In genomic region chr7:99380823-99381663, GRCh38 we compare ENCODE assay signal across 8 cellular contexts. TPM values are rescaled to one million over a fixed set of nuclear protein-coding genes. Genes with fewer than 3 reads are reported as not detected.
DNase-seq lines count a peak whose midpoint lies in the region; ATAC-seq, FAIRE-seq and TF ChIP-seq lines count a peak whose summit lies in the region.

No MANE protein-coding gene starts in this region.

- peak overlapping the region; percentile 88 for H3K4me3 Mint-ChIP-seq in T-helper 1 cell treated with Interleukin-12 subunit alpha and Interleukin-12 subunit beta and Interleukin-4 antibody, amounts not matched to agents 30 μg/mL and 1 μg/mL, for 36 hours
- H3K4me3 Mint-ChIP-seq in naive thymus-derived CD4-positive, alpha-beta T cell = peak overlapping the region; percentile 78 to 91 (median 84)

- TF ChIP-seq EP300 in K562 (IDR thresholded peaks at IDR 0.05; ENCODE audit: low read length) = no peak
- TF ChIP-seq EP300 in ovary (IDR thresholded peaks at IDR 0.05) = no peak

- H3K27ac ChIP-seq in K562 (ENCODE audit: extremely low read depth, low read depth, low read length) (peak overlapping the region; percentile 73), subcutaneous abdominal adipose tissue (ENCODE audit: low read depth, low read length) (peak overlapping the region; percentile 98), ovary (no peak overlapping the region)
- H3K27ac ChIP-seq in naive thymus-derived CD4-positive, alpha-beta T cell (ENCODE audit: low read depth, low read length) = peak overlapping the region; percentile 96

- H3K27me3 ChIP-seq in K562 (ENCODE audit: control insufficient read depth in 2 of 2, insufficient read depth in 2 of 2, low read length in 2 of 2) (no peaks in the 10 kb centered on the region), subcutaneous abdominal adipose tissue (ENCODE audit: control insufficient read depth in 5 of 5, insufficient read depth in 4 of 5, low read length in 5 of 5) (no peaks in the 10 kb centered on the region), ovary (no peaks in the 10 kb centered on the region)
- H3K27me3 ChIP-seq in naive thymus-derived CD4-positive, alpha-beta T cell (ENCODE audit: control insufficient read depth in 2 of 2, insufficient read depth in 2 of 2, low read length in 2 of 2) = no peaks in the 10 kb centered on the region

- peaks cover 26 to 56% of the 10 kb centered on the region in 2 experiments for H3K4me1 ChIP-seq in K562 (replicated peaks in 1 of 2; ENCODE audit: control insufficient read depth in 2 of 2, insufficient read depth in 2 of 2, low read length in 2 of 2)
- peaks cover 43 to 64% of the 10 kb centered on the region in 2 donors for H3K4me1 ChIP-seq in naive thymus-derived CD4-positive, alpha-beta T cell (ENCODE audit: control insufficient read depth in 2 of 2, insufficient read depth in 2 of 2, low read length in 2 of 2)
- H3K4me1 ChIP-seq in subcutaneous abdominal adipose tissue (ENCODE audit: control insufficient read depth in 5 of 5, insufficient read depth in 5 of 5, low read length in 5 of 5) = peaks cover 10 to 37% (median 34%) of the 10 kb centered on the region in 5 donors
- H3K4me1 ChIP-seq in ovary (ENCODE audit: insufficient read depth) = peaks cover 6% of the 10 kb centered on the region

- no peak overlapping the region for H3K4me3 ChIP-seq in K562
- H3K4me3 ChIP-seq in naive thymus-derived CD4-positive, alpha-beta T cell (ENCODE audit: low read length) = peak overlapping the region; percentile 78
- peak overlapping the region in 4 of 5 donors; percentile 3 to 56 (median 43) for H3K4me3 ChIP-seq in subcutaneous abdominal adipose tissue (ENCODE audit: low read depth in 1 of 5, low read length in 5 of 5)
- no peak overlapping the region for H3K4me3 ChIP-seq in ovary

- DNase-seq in K562 (ENCODE audit: extremely low read depth in 1 of 4, low spot score in 3 of 4) = no peak
- peak; percentile 63 to 96 (median 93) for DNase-seq in naive thymus-derived CD4-positive, alpha-beta T cell
- no peak for DNase-seq in ovary
- no peak for DNase-seq in Ammon's horn (ENCODE audit: low spot score)

- H3K4me2 ChIP-seq in K562 (ENCODE audit: insufficient read depth, low read length) = peak overlapping the region; percentile 88

- peaks cover 39% of the 10 kb centered on the region for H3K4me1 Mint-ChIP-seq in T-helper 1 cell treated with Interleukin-12 subunit alpha and Interleukin-12 subunit beta and Interleukin-4 antibody, amounts not matched to agents 30 μg/mL and 1 μg/mL, for 36 hours (ENCODE audit: low read depth)
- H3K4me1 Mint-ChIP-seq in naive thymus-derived CD4-positive, alpha-beta T cell = peaks cover 29 to 67% (median 60%) of the 10 kb centered on the region in 7 donors

- H3K36me3 Mint-ChIP-seq in T-helper 1 cell treated with Interleukin-12 subunit alpha and Interleukin-12 subunit beta and Interleukin-4 antibody, amounts not matched to agents 30 μg/mL and 1 μg/mL, for 36 hours (ENCODE audit: low read depth) = peaks cover 37% of the 10 kb centered on the region
- H3K36me3 Mint-ChIP-seq in naive thymus-derived CD4-positive, alpha-beta T cell = peaks cover 5 to 32% (median 7%) of the 10 kb centered on the region in 5 donors

- POLR2A ChIA-PET in K562 (lab: Yijun Ruan, JAX) = interaction anchor here (0.7 kb wide), 1 partner anchor 10 kb away, joined by 3 read pairs; no protein-coding TSS in a partner anchor
- POLR2A ChIA-PET in naive thymus-derived CD4-positive, alpha-beta T cell (lab: Charles Lee) = interaction anchor here (1.0 to 3.2 kb wide), 8 partner anchors 9 to 27 kb away, joined by 4 to 25 read pairs (median 6); partner anchors contain the start of genes BUD31 and PDAP1

- in situ Hi-C loops in K562 (cut with MboI) = no loop called here

- WGBS in K562 (ENCODE audit: insufficient coverage, low coverage, missing lambda C conversion rate) = 83% methylated on average over 16 of the region's 16 CpGs
- 64 to 66% (median 64%) methylated on average over 14 to 16 of the region's 16 CpGs for WGBS in ovary, 3 donors

- H3K9ac ChIP-seq in K562 (ENCODE audit: insufficient read depth in 1 of 2, low read depth in 2 of 2, low read length in 2 of 2) (peak overlapping the region; percentile 64 to 82; a peak in 3 of 4 replicates), subcutaneous abdominal adipose tissue (ENCODE audit: low read length in 5 of 5) (peak overlapping the region in 3 of 5 donors; percentile 5 to 64 (median 52))

- intact Hi-C loops in K562 (cut with micrococcal nuclease) (no loop called here), ovary (cut with DNase I) (no loop called here)
- intact Hi-C loops in naive thymus-derived CD4-positive, alpha-beta T cell (cut with micrococcal nuclease) = loop anchor here (1.0 to 5.0 kb wide), 7 partner anchors 12 to 1232 kb away; partner anchors contain the start of genes BUD31 (in 2 of the 2), PDAP1 (in 2 of the 2), ARPC1A (in 1 of the 2) and MOSPD3 (in 1 of the 2)

- H2AFZ ChIP-seq in K562 (ENCODE audit: low read depth, low read length) = no peak overlapping the region

- peaks cover 72% of the 10 kb centered on the region for H3K36me3 ChIP-seq in K562 (ENCODE audit: control insufficient read depth, insufficient read depth, low read length)
- H3K36me3 ChIP-seq in naive thymus-derived CD4-positive, alpha-beta T cell (ENCODE audit: control insufficient read depth in 2 of 3, insufficient read depth in 3 of 3, low read length in 3 of 3) = peaks cover 0 to 19% (median 9%) of the 10 kb centered on the region in 3 experiments
- peaks cover 0 to 21% (median 13%) of the 10 kb centered on the region in 5 donors for H3K36me3 ChIP-seq in subcutaneous abdominal adipose tissue (ENCODE audit: control insufficient read depth in 5 of 5, insufficient read depth in 5 of 5, low read length in 5 of 5)
- no peaks in the 10 kb centered on the region for H3K36me3 ChIP-seq in ovary

- H3K27ac Mint-ChIP-seq in T-helper 1 cell treated with Interleukin-12 subunit alpha and Interleukin-12 subunit beta and Interleukin-4 antibody, amounts not matched to agents 30 μg/mL and 1 μg/mL, for 36 hours = peak overlapping the region; percentile 97
- peak overlapping the region; percentile 87 to 99 (median 98) for H3K27ac Mint-ChIP-seq in naive thymus-derived CD4-positive, alpha-beta T cell

- no TSS peak for BruUV-seq in K562 (replicated peaks; lab: Mats Ljungman, UMichigan)

- no peak for FAIRE-seq in K562 (lab: Jason Lieb, UNC)

- H3K9me3 Mint-ChIP-seq in T-helper 1 cell treated with Interleukin-12 subunit alpha and Interleukin-12 subunit beta and Interleukin-4 antibody, amounts not matched to agents 30 μg/mL and 1 μg/mL, for 36 hours = no peaks in the 10 kb centered on the region
- peaks cover 0 to 1% (median 0%) of the 10 kb centered on the region in 11 donors for H3K9me3 Mint-ChIP-seq in naive thymus-derived CD4-positive, alpha-beta T cell

- no peak for TF ChIP-seq RAD21 in K562 (CRISPR knock-in tag; conservative IDR thresholded peaks at IDR 0.05 in 1 of 2, IDR thresholded peaks at IDR 0.05 in 1 of 2)

- H4K20me1 ChIP-seq in K562 (replicated peaks; ENCODE audit: control insufficient read depth, insufficient read depth, low read length) = peaks cover 23% of the 10 kb centered on the region; the same call in 1 of the 2 replicates

- ATAC-seq in GM18499 (IDR thresholded peaks at IDR 0.05; ENCODE audit: insufficient read depth, unreplicated experiment) (peak; percentile 67), HG02840 (IDR thresholded peaks at IDR 0.05; ENCODE audit: low FRiP score, unreplicated experiment) (peak; percentile 56), K562 (no peak)
- ATAC-seq in naive thymus-derived CD4-positive, alpha-beta T cell = peak; percentile 89

- H3K79me2 ChIP-seq in K562 (ENCODE audit: control insufficient read depth, insufficient read depth, low read length) = peaks cover 72% of the 10 kb centered on the region

- TF ChIP-seq CTCF in K562 (IDR thresholded peaks at IDR 0.05 in 2 of 3, conservative IDR thresholded peaks at IDR 0.05 in 1 of 3; ENCODE audit: insufficient read depth in 2 of 3, low read depth in 1 of 3, low read length in 3 of 3) (no peak), ovary (IDR thresholded peaks at IDR 0.05) (no peak)

- peaks cover 6% of the 10 kb centered on the region for H3K9me1 ChIP-seq in K562 (ENCODE audit: control insufficient read depth, insufficient read depth, low read length)

- H3K27me3 Mint-ChIP-seq in T-helper 1 cell treated with Interleukin-12 subunit alpha and Interleukin-12 subunit beta and Interleukin-4 antibody, amounts not matched to agents 30 μg/mL and 1 μg/mL, for 36 hours (ENCODE audit: low read depth) = no peaks in the 10 kb centered on the region
- no peaks in the 10 kb centered on the region for H3K27me3 Mint-ChIP-seq in naive thymus-derived CD4-positive, alpha-beta T cell

- CTCF ChIA-PET in K562 (lab: Yijun Ruan, JAX; ENCODE audit: low intra/inter-chr PET ratio) = no interaction called here
- CTCF ChIA-PET in naive thymus-derived CD4-positive, alpha-beta T cell (lab: Charles Lee) = interaction anchor here (0.8 to 1.6 kb wide), 3 partner anchors 12 to 17 kb away, joined by 3 read pairs; no protein-coding TSS in a partner anchor

- 0 out of 2 replicates have a peak, but pooled peaks have one; percentile 17 for TF ChIP-seq POLR2A in K562 (conservative IDR thresholded peaks at IDR 0.05)
- TF ChIP-seq POLR2A in ovary (IDR thresholded peaks at IDR 0.05) = no peak

- H3K9me3 ChIP-seq in K562 (replicated peaks; ENCODE audit: control insufficient read depth, insufficient read depth, low read depth, low read length) = no peaks in the 10 kb centered on the region
- no peaks in the 10 kb centered on the region for H3K9me3 ChIP-seq in naive thymus-derived CD4-positive, alpha-beta T cell (ENCODE audit: control insufficient read depth in 2 of 3, low read length in 3 of 3)
- H3K9me3 ChIP-seq in subcutaneous abdominal adipose tissue (ENCODE audit: control insufficient read depth in 5 of 5, low read length in 5 of 5) = no peaks in the 10 kb centered on the region
- H3K9me3 ChIP-seq in ovary = no peaks in the 10 kb centered on the region

RNA-seq across cellular contexts. Expression of gene ARPC1B, which starts 6.5 kb away (rescaled TPM):
- total RNA-seq in K562 (2011; cell fraction: chromatin; rRNA removed; ENCODE audit: low replicate concordance) = 99.9 and 272 TPM in 2 replicates
- total RNA-seq in K562 (2011; cell fraction: nucleolus; rRNA removed) = 195 and 204 TPM in 2 replicates
- total RNA-seq in K562 (2011; cell fraction: nucleoplasm; rRNA removed) = 146 and 192 TPM in 2 replicates
- total RNA-seq in K562 (2014; rRNA removed) (357 and 436 TPM in 2 replicates), K562 (2014; rRNA removed; fragmentation: Illumina TruSeq; extraction: Trizol) (77.8 and 81.5 TPM in 2 replicates), K562 (2015; rRNA removed; fragmentation: Illumina TruSeq; extraction: Trizol) (216 and 235 TPM in 2 replicates), K562 (2021) (187 and 221 TPM in 2 replicates), ovary (10 to 100 TPM; 24.2 to 82.5 (median 42.9) TPM)
- polyA plus RNA-seq in K562 (2011; rRNA removed) (211 and 213 TPM in 2 replicates), K562 (2014; fragmentation: Illumina TruSeq; extraction: Trizol) (93.3 and 345 TPM in 2 replicates), K562 (2014; fragmentation: Nextera tagmentation; extraction: Ambion mirVana) (10 to 100 TPM in 1 of 2 experiments, 1 to 10 TPM in 1; 6.7 to 38.7 TPM), K562 (2014; rRNA removed) (308 and 407 TPM in 2 replicates), ovary (10 to 100 TPM; 63.4 to 77.9 TPM)
- 307 and 633 TPM in 2 replicates for polyA plus RNA-seq in K562 (2011; cell fraction: cytosol; rRNA removed)
- 159 and 253 TPM in 2 replicates for polyA plus RNA-seq in K562 (2011; cell fraction: nucleus; rRNA removed)
- 510 and 518 TPM in 2 replicates for polyA plus RNA-seq in K562 (2012)
- 59.3 and 102 TPM in 2 replicates for polyA minus RNA-seq in K562 (2011; rRNA and poly(A)+ RNA removed)
- 118 and 133 TPM in 2 replicates for polyA minus RNA-seq in K562 (2011; cell fraction: cytosol; rRNA and poly(A)+ RNA removed)
- 73.5 and 76.2 TPM in 2 replicates for polyA minus RNA-seq in K562 (2011; cell fraction: nucleus; rRNA and poly(A)+ RNA removed)
- 100 to 1,000 TPM in 4 of 5 experiments, 10 to 100 TPM in 1; 88.1 to 364 (median 141) TPM for total RNA-seq in naive thymus-derived CD4-positive, alpha-beta T cell
- 100 to 1,000 TPM; 379 to 575 TPM for polyA plus RNA-seq in naive thymus-derived CD4-positive, alpha-beta T cell

RNA-seq across cellular contexts. Expression of gene PDAP1, which starts 27.4 kb away (rescaled TPM):
- 27.1 and 32.8 TPM in 2 replicates for total RNA-seq in K562 (2011; cell fraction: chromatin; rRNA removed; ENCODE audit: low replicate concordance)
- total RNA-seq in K562 (2011; cell fraction: nucleolus; rRNA removed) = 19.1 and 20.0 TPM in 2 replicates
- 28.5 and 49.1 TPM in 2 replicates for total RNA-seq in K562 (2011; cell fraction: nucleoplasm; rRNA removed)
- total RNA-seq in K562 (2014; rRNA removed) (105 and 108 TPM in 2 replicates), K562 (2014; rRNA removed; fragmentation: Illumina TruSeq; extraction: Trizol) (129 and 138 TPM in 2 replicates), K562 (2015; rRNA removed; fragmentation: Illumina TruSeq; extraction: Trizol) (161 and 162 TPM in 2 replicates), K562 (2021) (161 and 182 TPM in 2 replicates), ovary (10 to 100 TPM; 31.1 to 90.0 (median 83.9) TPM)
- polyA plus RNA-seq in K562 (2011; rRNA removed) (31.0 and 72.6 TPM in 2 replicates), K562 (2014; fragmentation: Illumina TruSeq; extraction: Trizol) (315 and 356 TPM in 2 replicates), K562 (2014; fragmentation: Nextera tagmentation; extraction: Ambion mirVana) (10 to 100 TPM; 10.2 to 16.0 TPM), K562 (2014; rRNA removed) (185 and 215 TPM in 2 replicates), ovary (100 to 1,000 TPM in 1 of 2 donors, 10 to 100 TPM in 1; 81.5 to 155 TPM)
- 26.2 and 29.1 TPM in 2 replicates for polyA plus RNA-seq in K562 (2011; cell fraction: cytosol; rRNA removed)
- 22.4 and 28.1 TPM in 2 replicates for polyA plus RNA-seq in K562 (2011; cell fraction: nucleus; rRNA removed)
- polyA plus RNA-seq in K562 (2012) = 165 and 249 TPM in 2 replicates
- 20.1 and 24.4 TPM in 2 replicates for polyA minus RNA-seq in K562 (2011; rRNA and poly(A)+ RNA removed)
- 31.9 and 37.0 TPM in 2 replicates for polyA minus RNA-seq in K562 (2011; cell fraction: cytosol; rRNA and poly(A)+ RNA removed)
- 5.1 and 6.4 TPM in 2 replicates for polyA minus RNA-seq in K562 (2011; cell fraction: nucleus; rRNA and poly(A)+ RNA removed)
- total RNA-seq in naive thymus-derived CD4-positive, alpha-beta T cell = 100 to 1,000 TPM in 1 of 5 experiments, 10 to 100 TPM in 4; 42.8 to 104 (median 64.0) TPM
- polyA plus RNA-seq in naive thymus-derived CD4-positive, alpha-beta T cell = 10 to 100 TPM; 38.4 to 41.2 TPM

RNA-seq across cellular contexts. Expression of gene BUD31, which starts 27.7 kb away (rescaled TPM):
- total RNA-seq in K562 (2011; cell fraction: chromatin; rRNA removed; ENCODE audit: low replicate concordance) = 71.4 and 104 TPM in 2 replicates
- total RNA-seq in K562 (2011; cell fraction: nucleolus; rRNA removed) = 46.8 and 62.5 TPM in 2 replicates
- 67.0 and 82.8 TPM in 2 replicates for total RNA-seq in K562 (2011; cell fraction: nucleoplasm; rRNA removed)
- 247 and 279 TPM in 2 replicates for total RNA-seq in K562 (2014; rRNA removed)
- 214 and 266 TPM in 2 replicates for total RNA-seq in K562 (2014; rRNA removed; fragmentation: Illumina TruSeq; extraction: Trizol)
- 211 and 238 TPM in 2 replicates for total RNA-seq in K562 (2015; rRNA removed; fragmentation: Illumina TruSeq; extraction: Trizol)
- 242 and 255 TPM in 2 replicates for total RNA-seq in K562 (2021)
- polyA plus RNA-seq in K562 (2011; rRNA removed) = 69.4 and 105 TPM in 2 replicates
- 77.0 and 96.0 TPM in 2 replicates for polyA plus RNA-seq in K562 (2011; cell fraction: cytosol; rRNA removed)
- 42.2 and 50.1 TPM in 2 replicates for polyA plus RNA-seq in K562 (2011; cell fraction: nucleus; rRNA removed)
- 142 and 298 TPM in 2 replicates for polyA plus RNA-seq in K562 (2012)
- polyA plus RNA-seq in K562 (2014; fragmentation: Illumina TruSeq; extraction: Trizol) = 307 and 342 TPM in 2 replicates
- polyA plus RNA-seq in K562 (2014; fragmentation: Nextera tagmentation; extraction: Ambion mirVana) = 100 to 1,000 TPM; 275 to 332 TPM
- 237 and 272 TPM in 2 replicates for polyA plus RNA-seq in K562 (2014; rRNA removed)
- polyA minus RNA-seq in K562 (2011; rRNA and poly(A)+ RNA removed) = 50.5 and 64.8 TPM in 2 replicates
- 36.5 and 42.6 TPM in 2 replicates for polyA minus RNA-seq in K562 (2011; cell fraction: cytosol; rRNA and poly(A)+ RNA removed)
- 16.4 and 18.0 TPM in 2 replicates for polyA minus RNA-seq in K562 (2011; cell fraction: nucleus; rRNA and poly(A)+ RNA removed)
- 100 to 1,000 TPM in 2 of 5 experiments, 10 to 100 TPM in 3; 55.2 to 134 (median 83.9) TPM for total RNA-seq in naive thymus-derived CD4-positive, alpha-beta T cell
- polyA plus RNA-seq in naive thymus-derived CD4-positive, alpha-beta T cell = 100 to 1,000 TPM; 148 to 173 TPM
- total RNA-seq in ovary = 10 to 100 TPM; 44.4 to 96.4 (median 53.4) TPM
- 100 to 1,000 TPM in 1 of 2 donors, 10 to 100 TPM in 1; 75.6 to 157 TPM for polyA plus RNA-seq in ovary

RNA-seq across cellular contexts. Expression of gene ARPC1A, which starts 55.3 kb away (rescaled TPM):
- total RNA-seq in K562 (2011; cell fraction: chromatin; rRNA removed; ENCODE audit: low replicate concordance) = 32.7 and 51.7 TPM in 2 replicates
- 40.7 and 42.2 TPM in 2 replicates for total RNA-seq in K562 (2011; cell fraction: nucleolus; rRNA removed)
- 40.5 and 61.6 TPM in 2 replicates for total RNA-seq in K562 (2011; cell fraction: nucleoplasm; rRNA removed)
- total RNA-seq in K562 (2014; rRNA removed) (55.6 and 87.2 TPM in 2 replicates), K562 (2014; rRNA removed; fragmentation: Illumina TruSeq; extraction: Trizol) (75.4 and 83.0 TPM in 2 replicates), K562 (2015; rRNA removed; fragmentation: Illumina TruSeq; extraction: Trizol) (78.7 and 86.1 TPM in 2 replicates), K562 (2021) (120 and 121 TPM in 2 replicates), ovary (100 to 1,000 TPM in 5 of 7 donors, 10 to 100 TPM in 2; 83.7 to 134 (median 112) TPM)
- polyA plus RNA-seq in K562 (2011; rRNA removed) (39.5 and 41.9 TPM in 2 replicates), K562 (2014; fragmentation: Illumina TruSeq; extraction: Trizol) (96.4 and 107 TPM in 2 replicates), K562 (2014; fragmentation: Nextera tagmentation; extraction: Ambion mirVana) (100 to 1,000 TPM; 130 to 151 TPM), K562 (2014; rRNA removed) (74.6 and 75.7 TPM in 2 replicates), ovary (100 to 1,000 TPM in 1 of 2 donors, 10 to 100 TPM in 1; 98.1 to 138 TPM)
- polyA plus RNA-seq in K562 (2011; cell fraction: cytosol; rRNA removed) = 61.5 and 87.8 TPM in 2 replicates
- 44.9 and 61.3 TPM in 2 replicates for polyA plus RNA-seq in K562 (2011; cell fraction: nucleus; rRNA removed)
- 108 and 132 TPM in 2 replicates for polyA plus RNA-seq in K562 (2012)
- polyA minus RNA-seq in K562 (2011; rRNA and poly(A)+ RNA removed) = 42.0 and 57.7 TPM in 2 replicates
- polyA minus RNA-seq in K562 (2011; cell fraction: cytosol; rRNA and poly(A)+ RNA removed) = 31.2 and 36.7 TPM in 2 replicates
- polyA minus RNA-seq in K562 (2011; cell fraction: nucleus; rRNA and poly(A)+ RNA removed) = 20.7 and 21.9 TPM in 2 replicates
- total RNA-seq in naive thymus-derived CD4-positive, alpha-beta T cell = 10 to 100 TPM; 28.1 to 62.5 (median 43.2) TPM
- polyA plus RNA-seq in naive thymus-derived CD4-positive, alpha-beta T cell = 100 to 1,000 TPM in 1 of 2 donors, 10 to 100 TPM in 1; 55.7 to 101 TPM

RNA-seq across cellular contexts. Expression of gene PTCD1, which starts 57.6 kb away (rescaled TPM):
- total RNA-seq in K562 (2011; cell fraction: chromatin; rRNA removed; ENCODE audit: low replicate concordance) = 20.1 and 49.2 TPM in 2 replicates
- 22.2 and 25.2 TPM in 2 replicates for total RNA-seq in K562 (2011; cell fraction: nucleolus; rRNA removed)
- 9.8 and 15.1 TPM in 2 replicates for total RNA-seq in K562 (2011; cell fraction: nucleoplasm; rRNA removed)
- total RNA-seq in K562 (2014; rRNA removed) (17.1 and 24.4 TPM in 2 replicates), K562 (2014; rRNA removed; fragmentation: Illumina TruSeq; extraction: Trizol) (6.2 and 6.9 TPM in 2 replicates), K562 (2015; rRNA removed; fragmentation: Illumina TruSeq; extraction: Trizol) (10.3 and 10.5 TPM in 2 replicates), K562 (2021) (12.3 and 16.3 TPM in 2 replicates), ovary (1 to 10 TPM; 3.9 to 8.3 (median 7.3) TPM)
- polyA plus RNA-seq in K562 (2011; rRNA removed) (4.1 and 5.3 TPM in 2 replicates), K562 (2014; fragmentation: Illumina TruSeq; extraction: Trizol) (5.0 and 21.9 TPM in 2 replicates), K562 (2014; fragmentation: Nextera tagmentation; extraction: Ambion mirVana) (under 1 TPM; 0.46 to 0.57 TPM), K562 (2014; rRNA removed) (10.5 and 13.5 TPM in 2 replicates), ovary (1 to 10 TPM; 3.5 to 7.5 TPM)
- 4.6 and 13.2 TPM in 2 replicates for polyA plus RNA-seq in K562 (2011; cell fraction: cytosol; rRNA removed)
- 8.8 and 19.0 TPM in 2 replicates for polyA plus RNA-seq in K562 (2011; cell fraction: nucleus; rRNA removed)
- polyA plus RNA-seq in K562 (2012) = 6.9 and 10.9 TPM in 2 replicates
- polyA minus RNA-seq in K562 (2011; rRNA and poly(A)+ RNA removed) = 3.8 and 5.0 TPM in 2 replicates
- 4.6 and 7.6 TPM in 2 replicates for polyA minus RNA-seq in K562 (2011; cell fraction: cytosol; rRNA and poly(A)+ RNA removed)
- 6.6 and 8.1 TPM in 2 replicates for polyA minus RNA-seq in K562 (2011; cell fraction: nucleus; rRNA and poly(A)+ RNA removed)
- 10 to 100 TPM in 2 of 5 experiments, 1 to 10 TPM in 3; 4.0 to 10.8 (median 8.8) TPM for total RNA-seq in naive thymus-derived CD4-positive, alpha-beta T cell
- 1 to 10 TPM; 3.7 to 4.2 TPM for polyA plus RNA-seq in naive thymus-derived CD4-positive, alpha-beta T cell

Comparison
In these comparisons a context has a peak if more than half of its experiments do, and no peak if none do; other contexts are left out.
1. DNase-seq: peak in naive thymus-derived CD4-positive, alpha-beta T cell (9 of 9); none in K562 (0 of 4), ovary (0 of 5) and Ammon's horn (single experiment).
2. H3K27ac ChIP-seq: peak in K562 (single experiment), naive thymus-derived CD4-positive, alpha-beta T cell (single experiment) and subcutaneous abdominal adipose tissue (single experiment); none in ovary (0 of 2).
3. H3K4me3 ChIP-seq: peak in naive thymus-derived CD4-positive, alpha-beta T cell (single experiment) and subcutaneous abdominal adipose tissue (4 of 5); none in K562 (single experiment) and ovary (single experiment).
4. intact Hi-C loops: an anchor here in naive thymus-derived CD4-positive, alpha-beta T cell (1.0 to 5.0 kb wide); none called in K562 and ovary.